Comparison of ENCODE assay signal across 1 cellular context in the genomic region with DNA sequence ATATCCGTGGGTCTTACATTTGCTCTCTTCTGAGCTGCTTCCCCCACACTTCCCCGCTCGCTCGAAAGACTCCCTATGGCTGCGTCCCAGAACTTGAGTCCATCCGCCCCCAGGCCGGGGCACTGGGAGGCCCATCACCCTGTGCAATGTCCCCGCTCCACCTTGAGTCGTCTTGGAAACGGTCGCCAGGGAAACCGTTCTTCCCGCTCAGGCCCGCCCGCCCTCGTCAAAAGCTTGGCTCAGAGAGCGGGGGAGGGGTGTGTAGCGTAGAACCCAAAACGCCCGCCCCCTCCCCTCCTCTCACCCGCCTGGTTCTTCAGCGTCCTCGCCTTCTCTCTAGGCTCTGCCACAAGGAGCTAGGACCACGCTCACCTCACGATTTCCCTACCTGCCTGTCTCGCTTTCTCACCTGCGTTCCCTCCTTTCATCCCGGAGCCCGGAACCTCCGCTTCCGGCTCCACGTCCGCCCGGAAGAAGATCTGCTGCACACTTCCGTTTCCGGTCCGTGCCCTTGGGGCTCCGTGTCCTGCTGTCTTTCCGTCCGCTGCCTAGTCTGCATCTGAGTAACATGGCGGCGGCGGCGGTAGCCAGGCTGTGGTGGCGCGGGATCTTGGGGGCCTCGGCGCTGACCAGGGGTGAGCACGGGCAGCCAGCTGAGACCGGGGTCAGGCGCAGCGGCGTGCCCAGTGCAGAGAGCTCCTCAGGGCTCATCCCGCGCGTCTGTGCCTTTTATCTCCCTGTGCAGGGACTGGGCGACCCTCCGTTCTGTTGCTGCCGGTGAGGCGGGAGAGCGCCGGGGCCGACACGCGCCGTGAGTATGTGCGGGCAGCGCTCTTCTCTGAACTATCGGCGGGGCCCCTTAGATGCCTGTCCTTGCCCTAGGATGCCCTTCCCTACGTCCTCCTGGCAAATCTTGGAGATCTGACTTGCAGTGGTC.
TF ChIP-seq lines count a peak whose summit lies in the region.

TSS of gene KBTBD4 (minus strand) at position 447 of the 937 bp plus-strand sequence. CDS start at position 428, 19 bp downstream.
TSS of gene NDUFS3 (plus strand) at position 551 of the 937 bp plus-strand sequence. CDS start at position 569, 18 bp downstream.

TF ChIP-seq in HCT116, 20 proteins besides CTCF, POLR2A, EP300 and RAD21 (continued from another document):
- TF ChIP-seq, protein P1, sequence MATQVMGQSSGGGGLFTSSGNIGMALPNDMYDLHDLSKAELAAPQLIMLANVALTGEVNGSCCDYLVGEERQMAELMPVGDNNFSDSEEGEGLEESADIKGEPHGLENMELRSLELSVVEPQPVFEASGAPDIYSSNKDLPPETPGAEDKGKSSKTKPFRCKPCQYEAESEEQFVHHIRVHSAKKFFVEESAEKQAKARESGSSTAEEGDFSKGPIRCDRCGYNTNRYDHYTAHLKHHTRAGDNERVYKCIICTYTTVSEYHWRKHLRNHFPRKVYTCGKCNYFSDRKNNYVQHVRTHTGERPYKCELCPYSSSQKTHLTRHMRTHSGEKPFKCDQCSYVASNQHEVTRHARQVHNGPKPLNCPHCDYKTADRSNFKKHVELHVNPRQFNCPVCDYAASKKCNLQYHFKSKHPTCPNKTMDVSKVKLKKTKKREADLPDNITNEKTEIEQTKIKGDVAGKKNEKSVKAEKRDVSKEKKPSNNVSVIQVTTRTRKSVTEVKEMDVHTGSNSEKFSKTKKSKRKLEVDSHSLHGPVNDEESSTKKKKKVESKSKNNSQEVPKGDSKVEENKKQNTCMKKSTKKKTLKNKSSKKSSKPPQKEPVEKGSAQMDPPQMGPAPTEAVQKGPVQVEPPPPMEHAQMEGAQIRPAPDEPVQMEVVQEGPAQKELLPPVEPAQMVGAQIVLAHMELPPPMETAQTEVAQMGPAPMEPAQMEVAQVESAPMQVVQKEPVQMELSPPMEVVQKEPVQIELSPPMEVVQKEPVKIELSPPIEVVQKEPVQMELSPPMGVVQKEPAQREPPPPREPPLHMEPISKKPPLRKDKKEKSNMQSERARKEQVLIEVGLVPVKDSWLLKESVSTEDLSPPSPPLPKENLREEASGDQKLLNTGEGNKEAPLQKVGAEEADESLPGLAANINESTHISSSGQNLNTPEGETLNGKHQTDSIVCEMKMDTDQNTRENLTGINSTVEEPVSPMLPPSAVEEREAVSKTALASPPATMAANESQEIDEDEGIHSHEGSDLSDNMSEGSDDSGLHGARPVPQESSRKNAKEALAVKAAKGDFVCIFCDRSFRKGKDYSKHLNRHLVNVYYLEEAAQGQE (IDR thresholded peaks at IDR 0.05; ENCODE audit: low read depth): no peak
- TF ChIP-seq ZNF274 (IDR thresholded peaks at IDR 0.05; ENCODE audit: low read depth, low read length) (no peak), MAX (IDR thresholded peaks at IDR 0.05) (peak; percentile 84), YY1 (IDR thresholded peaks at IDR 0.05; ENCODE audit: extremely low read depth, insufficient replicate concordance, low read depth, low read length) (peak; percentile 98), POLR2AphosphoS5 (IDR thresholded peaks at IDR 0.05; ENCODE audit: low read depth, low read length) (peak; percentile 92), EGR1 (IDR thresholded peaks at IDR 0.05; ENCODE audit: low read depth) (peak; percentile 83), FOSL1 (IDR thresholded peaks at IDR 0.05; ENCODE audit: low read depth) (no peak)
- TF ChIP-seq, protein P2, sequence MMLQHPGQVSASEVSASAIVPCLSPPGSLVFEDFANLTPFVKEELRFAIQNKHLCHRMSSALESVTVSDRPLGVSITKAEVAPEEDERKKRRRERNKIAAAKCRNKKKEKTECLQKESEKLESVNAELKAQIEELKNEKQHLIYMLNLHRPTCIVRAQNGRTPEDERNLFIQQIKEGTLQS (IDR thresholded peaks at IDR 0.05): no peak
